Comparison of ENCODE assay signal across 8 cellular contexts in genomic region chr12:2813573-2814185, GRCh38. TPM values are rescaled to one million over a fixed set of nuclear protein-coding genes. Genes with fewer than 3 reads are reported as not detected.
DNase-seq lines count a peak whose midpoint lies in the region; ATAC-seq and TF ChIP-seq lines count a peak whose summit lies in the region.

No MANE protein-coding gene starts in this region.

- intact Hi-C loops in natural killer cell (cut with micrococcal nuclease): loop anchor here (2.0 kb wide), 2 partner anchors 17 to 123 kb away; no protein-coding TSS in a partner anchor

- no peaks in the 10 kb centered on the region for H3K9me3 Mint-ChIP-seq in natural killer cell
- no peaks in the 10 kb centered on the region for H3K9me3 Mint-ChIP-seq in type B pancreatic cell

- H3K27ac Mint-ChIP-seq in natural killer cell: peak overlapping the region; percentile 97 to 100
- peak overlapping the region; percentile 100 for H3K27ac Mint-ChIP-seq in type B pancreatic cell

- TF ChIP-seq CTCF in natural killer cell (IDR thresholded peaks at IDR 0.05): peak; percentile 38
- peak; percentile 81 for TF ChIP-seq CTCF in type B pancreatic cell (conservative IDR thresholded peaks at IDR 0.05)

- H3K4me1 Mint-ChIP-seq in natural killer cell (peaks cover 18 to 24% of the 10 kb centered on the region in 2 donors), type B pancreatic cell (ENCODE audit: unreplicated experiment) (peaks cover 4% of the 10 kb centered on the region)

- peak; percentile 5 for DNase-seq in NK-92 treated with Interleukin-12 subunit alpha and Interleukin-12 subunit beta, amount 100 ng/mL, for 24 hours (lab: John Stamatoyannopoulos, UW)
- DNase-seq in NK-92 (lab: John Stamatoyannopoulos, UW; ENCODE audit: unreplicated experiment) (no peak), NCI-H748 (lab: John Stamatoyannopoulos, UW; ENCODE audit: unreplicated experiment) (peak; percentile 59), fibroblast of gingiva (ENCODE audit: low read depth) (peak; percentile 66), natural killer cell (no peak), type B pancreatic cell (ENCODE audit: extremely low spot score, unreplicated experiment) (no peak)
- peak; percentile 26 for DNase-seq in activated T-cell treated with anti-CD3 and anti-CD28 coated beads, Interleukin-2, amount 50 U/mL, for 1 hour

- H3K36me3 Mint-ChIP-seq in natural killer cell: no peaks in the 10 kb centered on the region
- peaks cover 20% of the 10 kb centered on the region for H3K36me3 Mint-ChIP-seq in type B pancreatic cell

- H3K4me3 Mint-ChIP-seq in natural killer cell: peak overlapping the region; percentile 100
- peak overlapping the region; percentile 100 for H3K4me3 Mint-ChIP-seq in type B pancreatic cell

- peak; percentile 32 for ATAC-seq in HG03196 (IDR thresholded peaks at IDR 0.05; ENCODE audit: unreplicated experiment)
- ATAC-seq in natural killer cell: no peak

- H3K27me3 Mint-ChIP-seq in natural killer cell (ENCODE audit: low read depth in 2 of 2) (no peaks in the 10 kb centered on the region), type B pancreatic cell (peaks cover 3% of the 10 kb centered on the region)

RNA-seq across cellular contexts. Expression of gene ITFG2, which starts 1.2 kb away (rescaled TPM):
- total RNA-seq in natural killer cell (10 to 100 TPM; 58.6 to 72.0 (median 59.9) TPM), type B pancreatic cell (ENCODE audit: low replicate concordance) (41.8 and 85.8 TPM in 2 replicates)

RNA-seq across cellular contexts. Expression of gene FKBP4, which starts 18.9 kb away (rescaled TPM):
- total RNA-seq in natural killer cell: 10 to 100 TPM; 28.1 to 43.0 (median 29.6) TPM
- 127 and 283 TPM in 2 replicates for total RNA-seq in type B pancreatic cell (ENCODE audit: low replicate concordance)

RNA-seq across cellular contexts. Expression of gene NRIP2, which starts 21.2 kb away (rescaled TPM):
- not detected for total RNA-seq in natural killer cell
- 1.2 TPM in 1 of 2 replicates, not detected in the other for total RNA-seq in type B pancreatic cell (ENCODE audit: low replicate concordance)

RNA-seq across cellular contexts. Expression of gene TEX52, which starts 43.2 kb away (rescaled TPM):
- total RNA-seq in natural killer cell (not detected), type B pancreatic cell (ENCODE audit: low replicate concordance) (not detected in 2 replicates)

Comparison
In these comparisons a context has a peak if more than half of its experiments do, and no peak if none do; other contexts are left out.
1. DNase-seq: peak in NK-92 treated with Interleukin-12 subunit alpha and Interleukin-12 subunit beta, amount 100 ng/mL, for 24 hours (single experiment), NCI-H748 (single experiment), activated T-cell treated with anti-CD3 and anti-CD28 coated beads, Interleukin-2, amount 50 U/mL, for 1 hour (single experiment) and fibroblast of gingiva (single experiment); none in NK-92 (single experiment), natural killer cell (single experiment) and type B pancreatic cell (single experiment).